Comparison of ENCODE assay signal across 40 cellular contexts in genomic region chr4:79402452-79402851, GRCh38. TPM values are rescaled to one million over a fixed set of nuclear protein-coding genes. Genes with fewer than 3 reads are reported as not detected.
"Had no signal": no experiment of that assay in that cellular context is flagged by ENCODE, and none has a peak within 500 bp of the region (broad histone marks: within the 10 kb centered on the region; RNA-seq: fewer than 3 reads in every experiment).

No MANE protein-coding gene starts in this region.

- H3K4me3 ChIP-seq: adrenal gland, body of pancreas, breast epithelium had no signal

- H3K27me3 ChIP-seq: adrenal gland, body of pancreas, brain microvascular endothelial cell, breast epithelium had no signal

- ATAC-seq: activated CD8-positive, alpha-beta T cell treated with anti-CD3 and anti-CD28 coated beads for 36 hours; activated naive CD4-positive, alpha-beta T cell treated with anti-CD3 and anti-CD28 coated beads, Interleukin-2, amount 50 U/mL, for 72 hours; activated T-cell treated with anti-CD3 and anti-CD28 coated beads, Interleukin-2, amount 50 U/mL, for 4 hours; activated T-cell treated with anti-CD3 and anti-CD28 coated beads, Interleukin-2, amount 50 U/mL, for 72 hours; activated T-helper 17 cell treated with anti-CD3 and anti-CD28 coated beads, Interleukin-2, amount 50 U/mL, for 72 hours; body of pancreas had no signal

- H3K27me3 Mint-ChIP-seq: activated B cell treated with CpG ODN at 0.5 μM for 24 hours; activated CD4-positive, alpha-beta T cell treated with anti-CD3 and anti-CD28 coated beads, Interleukin-2, amount 10 ng/mL, durations not matched to agents 24 days and 14 days; activated CD8-positive, alpha-beta T cell treated with anti-CD3 and anti-CD28 coated beads for 36 hours had no signal

- FAIRE-seq: astrocyte, TTC549 had no signal

- H3K36me3 Mint-ChIP-seq: activated CD4-positive, alpha-beta memory T cell treated with anti-CD3 and anti-CD28 coated beads for 36 hours; activated naive CD4-positive, alpha-beta T cell treated with anti-CD3 and anti-CD28 coated beads, Interleukin-2, amount 50 U/mL, for 72 hours; activated naive CD8-positive, alpha-beta T cell treated with anti-CD3 and anti-CD28 coated beads for 36 hours had no signal

- H3K27ac ChIP-seq: adrenal gland, body of pancreas, brain microvascular endothelial cell, breast epithelium, WERI-Rb-1 had no signal

- H3K4me1 ChIP-seq: adrenal gland, body of pancreas, breast epithelium had no signal

- DNase-seq: activated B cell treated with CpG ODN at 0.5 μM for 24 hours; activated CD4-positive, alpha-beta memory T cell treated with anti-CD3 and anti-CD28 coated beads for 36 hours; activated CD4-positive, alpha-beta T cell treated with anti-CD3 and anti-CD28 coated beads for 4 hours; activated CD4-positive, alpha-beta T cell treated with anti-CD3 and anti-CD28 coated beads, Interleukin-2, amount 10 ng/mL, durations not matched to agents 24 days and 14 days; activated CD4-positive, alpha-beta T cell treated with anti-CD3 and anti-CD28 coated beads, Interleukin-2, amount 50 U/mL, for 1 hour; activated CD4-positive, alpha-beta T cell treated with anti-CD3 and anti-CD28 coated beads, Interleukin-2, amount 50 U/mL, for 4 hours; activated CD4-positive, CD25-positive, alpha-beta regulatory T cell treated with anti-CD3 and anti-CD28 coated beads, Interleukin-2, amount 50 U/mL, for 72 hours; activated CD8-positive, alpha-beta memory T cell treated with anti-CD3 and anti-CD28 coated beads, Interleukin-2, amount 50 U/mL, for 4 hours; activated CD8-positive, alpha-beta T cell treated with anti-CD3 and anti-CD28 coated beads for 36 hours; activated effector memory CD4-positive, alpha-beta T cell treated with anti-CD3 and anti-CD28 coated beads, Interleukin-2, amount 50 U/mL, for 16 hours; activated gamma-delta T cell treated with Interleukin-2 at 50 U/mL for 16 hours; activated naive CD4-positive, alpha-beta T cell; activated naive CD4-positive, alpha-beta T cell treated with anti-CD3 and anti-CD28 coated beads for 36 hours; activated naive CD4-positive, alpha-beta T cell treated with anti-CD3 and anti-CD28 coated beads, Interleukin-2, amount 50 U/mL, for 16 hours; activated naive CD8-positive, alpha-beta T cell treated with anti-CD3 and anti-CD28 coated beads for 36 hours; activated T-cell treated with anti-CD3 and anti-CD28 coated beads for 4 hours; activated T-cell treated with anti-CD3 and anti-CD28 coated beads, Interleukin-2, amount 50 U/mL, for 1 hour; activated T-cell treated with anti-CD3 and anti-CD28 coated beads, Interleukin-2, amount 50 U/mL, for 4 hours; activated T-cell treated with anti-CD3 and anti-CD28 coated beads, Interleukin-2, amount 50 U/mL, for 72 hours; adrenal gland; amniotic stem cell; aorta; body of pancreas; brain microvascular endothelial cell; central memory CD4-positive, alpha-beta T cell; T-helper 1 cell; T-helper 2 cell; T-helper 9 cell; WERI-Rb-1 had no signal

- H3K9me3 Mint-ChIP-seq: activated B cell treated with CpG ODN at 0.5 μM for 24 hours; activated CD4-positive, alpha-beta memory T cell treated with anti-CD3 and anti-CD28 coated beads for 36 hours; activated CD4-positive, alpha-beta T cell treated with anti-CD3 and anti-CD28 coated beads, Interleukin-2, amount 10 ng/mL, durations not matched to agents 24 days and 14 days; activated CD8-positive, alpha-beta T cell treated with anti-CD3 and anti-CD28 coated beads for 36 hours; activated naive CD4-positive, alpha-beta T cell treated with anti-CD3 and anti-CD28 coated beads for 36 hours; activated naive CD4-positive, alpha-beta T cell treated with anti-CD3 and anti-CD28 coated beads, Interleukin-2, amount 50 U/mL, for 72 hours; activated naive CD8-positive, alpha-beta T cell treated with anti-CD3 and anti-CD28 coated beads for 36 hours; activated T-cell treated with anti-CD3 and anti-CD28 coated beads, Interleukin-2, amount 50 U/mL, for 4 hours; activated T-cell treated with anti-CD3 and anti-CD28 coated beads, Interleukin-2, amount 50 U/mL, for 72 hours; activated T-helper 1 cell treated with anti-CD3 and anti-CD28 coated beads, Interleukin-12 subunit alpha, Interleukin-12 subunit beta, Interleukin-2, Interleukin-4 antibody, amounts not matched to agents 30 ng/mL and 10 ng/mL and 1 ng/mL, durations not matched to agents 14 hours and 24 hours and 36 hours; activated T-helper 17 cell treated with anti-CD3 and anti-CD28 coated beads, Interleukin-2, amount 50 U/mL, for 72 hours; T-helper 1 cell treated with Interleukin-12 subunit alpha and Interleukin-12 subunit beta and Interleukin-4 antibody, amounts not matched to agents 30 μg/mL and 1 μg/mL, for 36 hours; T-helper 2 cell treated with Interferon-gamma antibody and Interleukin-4, amounts not matched to agents 5 μg/mL and 100 μg/mL, for 36 hours had no signal

- H3K9me3 ChIP-seq: adrenal gland, body of pancreas, breast epithelium had no signal

- H3K4me3 Mint-ChIP-seq: activated B cell treated with CpG ODN at 0.5 μM for 24 hours; activated CD4-positive, alpha-beta memory T cell treated with anti-CD3 and anti-CD28 coated beads for 36 hours; activated CD4-positive, alpha-beta T cell treated with anti-CD3 and anti-CD28 coated beads, Interleukin-2, amount 10 ng/mL, durations not matched to agents 24 days and 14 days; activated CD8-positive, alpha-beta T cell treated with anti-CD3 and anti-CD28 coated beads for 36 hours; activated naive CD4-positive, alpha-beta T cell treated with anti-CD3 and anti-CD28 coated beads for 36 hours; activated naive CD8-positive, alpha-beta T cell treated with anti-CD3 and anti-CD28 coated beads for 36 hours; activated T-cell treated with anti-CD3 and anti-CD28 coated beads, Interleukin-2, amount 50 U/mL, for 4 hours; activated T-cell treated with anti-CD3 and anti-CD28 coated beads, Interleukin-2, amount 50 U/mL, for 72 hours; activated T-helper 1 cell treated with anti-CD3 and anti-CD28 coated beads, Interleukin-12 subunit alpha, Interleukin-12 subunit beta, Interleukin-2, Interleukin-4 antibody, amounts not matched to agents 30 ng/mL and 10 ng/mL and 1 ng/mL, durations not matched to agents 14 hours and 24 hours and 36 hours; activated T-helper 17 cell treated with anti-CD3 and anti-CD28 coated beads, Interleukin-2, amount 50 U/mL, for 72 hours; T-helper 1 cell treated with Interleukin-12 subunit alpha and Interleukin-12 subunit beta and Interleukin-4 antibody, amounts not matched to agents 30 μg/mL and 1 μg/mL, for 36 hours; T-helper 2 cell treated with Interferon-gamma antibody and Interleukin-4, amounts not matched to agents 5 μg/mL and 100 μg/mL, for 36 hours had no signal

- H3K36me3 ChIP-seq: adrenal gland, brain microvascular endothelial cell, breast epithelium, WERI-Rb-1 had no signal

- H3K27ac Mint-ChIP-seq: activated B cell treated with CpG ODN at 0.5 μM for 24 hours; activated CD4-positive, alpha-beta memory T cell treated with anti-CD3 and anti-CD28 coated beads for 36 hours; activated CD4-positive, alpha-beta T cell treated with anti-CD3 and anti-CD28 coated beads, Interleukin-2, amount 10 ng/mL, durations not matched to agents 24 days and 14 days; activated CD8-positive, alpha-beta T cell treated with anti-CD3 and anti-CD28 coated beads for 36 hours; activated naive CD4-positive, alpha-beta T cell treated with anti-CD3 and anti-CD28 coated beads for 36 hours; activated naive CD4-positive, alpha-beta T cell treated with anti-CD3 and anti-CD28 coated beads, Interleukin-2, amount 50 U/mL, for 72 hours; activated naive CD8-positive, alpha-beta T cell treated with anti-CD3 and anti-CD28 coated beads for 36 hours; activated T-cell treated with anti-CD3 and anti-CD28 coated beads, Interleukin-2, amount 50 U/mL, for 72 hours; activated T-helper 1 cell treated with anti-CD3 and anti-CD28 coated beads, Interleukin-12 subunit alpha, Interleukin-12 subunit beta, Interleukin-2, Interleukin-4 antibody, amounts not matched to agents 30 ng/mL and 10 ng/mL and 1 ng/mL, durations not matched to agents 14 hours and 24 hours and 36 hours; activated T-helper 17 cell treated with anti-CD3 and anti-CD28 coated beads, Interleukin-2, amount 50 U/mL, for 72 hours; T-helper 1 cell treated with Interleukin-12 subunit alpha and Interleukin-12 subunit beta and Interleukin-4 antibody, amounts not matched to agents 30 μg/mL and 1 μg/mL, for 36 hours; T-helper 2 cell treated with Interferon-gamma antibody and Interleukin-4, amounts not matched to agents 5 μg/mL and 100 μg/mL, for 36 hours had no signal

- H3K4me1 Mint-ChIP-seq: activated B cell treated with CpG ODN at 0.5 μM for 24 hours; activated CD4-positive, alpha-beta T cell treated with anti-CD3 and anti-CD28 coated beads, Interleukin-2, amount 10 ng/mL, durations not matched to agents 24 days and 14 days; activated naive CD8-positive, alpha-beta T cell treated with anti-CD3 and anti-CD28 coated beads for 36 hours; activated T-helper 17 cell treated with anti-CD3 and anti-CD28 coated beads, Interleukin-2, amount 50 U/mL, for 72 hours had no signal

RNA-seq across cellular contexts. Expression of gene GK2, which starts 5.6 kb away (rescaled TPM):
- total RNA-seq: activated B cell treated with CpG ODN at 0.5 μM for 24 hours; activated CD4-positive, alpha-beta memory T cell treated with anti-CD3 and anti-CD28 coated beads for 36 hours; activated CD4-positive, alpha-beta T cell treated with anti-CD3 and anti-CD28 coated beads, Interleukin-2, amount 10 ng/mL, durations not matched to agents 24 days and 14 days; activated CD8-positive, alpha-beta memory T cell treated with anti-CD3 and anti-CD28 coated beads for 36 hours; activated CD8-positive, alpha-beta T cell treated with anti-CD3 and anti-CD28 coated beads for 36 hours; activated naive CD4-positive, alpha-beta T cell treated with anti-CD3 and anti-CD28 coated beads for 36 hours; activated naive CD4-positive, alpha-beta T cell treated with anti-CD3 and anti-CD28 coated beads, Interleukin-2, amount 50 U/mL, for 72 hours; activated naive CD8-positive, alpha-beta T cell treated with anti-CD3 and anti-CD28 coated beads for 36 hours; activated T-cell treated with anti-CD3 and anti-CD28 coated beads, Interleukin-2, amount 50 U/mL, for 4 hours; activated T-cell treated with anti-CD3 and anti-CD28 coated beads, Interleukin-2, amount 50 U/mL, for 72 hours; activated T-helper 1 cell treated with anti-CD3 and anti-CD28 coated beads, Interleukin-12 subunit alpha, Interleukin-12 subunit beta, Interleukin-2, Interleukin-4 antibody, amounts not matched to agents 30 ng/mL and 10 ng/mL and 1 ng/mL, durations not matched to agents 14 hours and 24 hours and 36 hours; activated T-helper 17 cell treated with anti-CD3 and anti-CD28 coated beads, Interleukin-2, amount 50 U/mL, for 72 hours; adrenal gland; aorta; astrocyte; body of pancreas; cardiac septum; cerebellum had no signal
- polyA plus RNA-seq: adrenal gland, aorta had no signal
